Comparison of ENCODE assay signal across 8 cellular contexts in the genomic region with DNA sequence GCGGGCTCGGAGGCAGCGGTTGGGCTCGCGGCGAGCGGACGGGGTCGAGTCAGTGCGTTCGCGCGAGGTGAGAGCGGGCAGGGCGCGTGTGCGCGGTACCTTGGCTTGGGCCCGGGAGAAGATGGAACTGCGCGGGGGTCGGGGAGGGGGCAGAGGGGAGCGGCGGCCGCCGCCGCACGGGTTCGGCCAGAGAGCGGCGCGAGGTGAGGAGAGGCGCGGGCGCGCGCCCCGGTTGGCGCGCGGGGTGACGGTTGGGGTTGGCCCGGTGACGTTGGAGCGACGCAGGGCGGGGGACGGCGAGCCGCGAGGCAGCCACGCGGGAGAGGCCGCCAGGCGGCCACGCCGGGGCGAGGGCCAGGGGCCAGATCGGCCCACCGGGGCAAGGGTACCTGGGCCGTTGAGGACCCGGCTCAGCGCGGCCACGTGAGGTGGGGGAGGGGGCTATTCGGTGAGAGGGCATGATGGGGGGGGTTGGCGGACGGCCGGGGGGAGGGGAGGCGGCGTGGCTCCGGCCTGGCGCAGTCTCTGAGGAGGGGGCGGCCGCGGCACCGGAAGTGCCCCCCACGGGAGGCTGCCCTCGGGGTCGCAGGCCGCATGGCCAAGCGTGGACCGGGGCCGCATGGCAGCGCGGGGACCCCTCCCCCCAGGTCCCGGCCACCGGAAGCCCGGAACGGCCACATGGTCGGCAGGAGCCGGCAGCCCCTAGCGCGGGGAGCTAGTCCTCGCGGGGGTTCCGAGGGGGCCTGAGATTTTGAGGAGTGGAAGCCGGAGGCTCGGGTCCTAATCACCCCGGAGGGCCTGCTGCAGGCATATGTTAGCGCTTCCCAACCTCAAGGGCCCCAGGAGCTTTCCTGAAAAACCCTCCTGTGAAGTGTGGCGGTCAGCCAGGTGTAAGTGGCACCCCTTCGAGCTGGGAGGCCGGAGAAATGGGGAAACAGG. TPM values are rescaled to one million over a fixed set of nuclear protein-coding genes. Genes with fewer than 3 reads are reported as not detected.
DNase-seq lines count a peak whose midpoint lies in the region; ATAC-seq and TF ChIP-seq lines count a peak whose summit lies in the region.

No MANE protein-coding gene starts in this region.

- TF ChIP-seq CTCF in C4-2B (conservative IDR thresholded peaks at IDR 0.05) (no peak), brain microvascular endothelial cell (IDR thresholded peaks at IDR 0.05; ENCODE audit: low read depth, low read length, missing control alignments) (no peak), smooth muscle cell (IDR thresholded peaks at IDR 0.05; ENCODE audit: borderline replicate concordance, insufficient read depth, poor library complexity, severe bottlenecking) (peak; percentile 9)

- WGBS in smooth muscle cell (ENCODE audit: low lambda C conversion rate), result under 1% methylated on average over 60 of the region's 104 CpGs

- H3K27me3 Mint-ChIP-seq in T-helper 1 cell treated with Interleukin-12 subunit alpha and Interleukin-12 subunit beta and Interleukin-4 antibody, amounts not matched to agents 30 μg/mL and 1 μg/mL, for 36 hours (ENCODE audit: low read depth), result peaks cover 4% of the 10 kb centered on the region
- peaks cover 22 to 31% (median 24%) of the 10 kb centered on the region in 3 donors for H3K27me3 Mint-ChIP-seq in immature natural killer cell (ENCODE audit: low read depth in 3 of 3)

- H3K9me3 ChIP-seq in smooth muscle cell (replicated peaks; ENCODE audit: low read depth), result no peaks in the 10 kb centered on the region

- H4K20me1 ChIP-seq in smooth muscle cell (ENCODE audit: low read depth), result peaks cover 52% of the 10 kb centered on the region

- H3K36me3 ChIP-seq in brain microvascular endothelial cell (replicated peaks) (peaks cover 42% of the 10 kb centered on the region), smooth muscle cell (ENCODE audit: low read depth) (peaks cover 4% of the 10 kb centered on the region)

- ATAC-seq in HG02642 (IDR thresholded peaks at IDR 0.05; ENCODE audit: poor library complexity, unreplicated experiment) (peak; percentile 14), HG03159 (IDR thresholded peaks at IDR 0.05; ENCODE audit: unreplicated experiment) (no peak)

- H3K27ac ChIP-seq in C4-2B (peak overlapping the region; percentile 99), brain microvascular endothelial cell (peak overlapping the region; percentile 99), smooth muscle cell (ENCODE audit: low read depth) (peak overlapping the region; percentile 95)

- no peaks in the 10 kb centered on the region for H3K9me3 Mint-ChIP-seq in T-helper 1 cell treated with Interleukin-12 subunit alpha and Interleukin-12 subunit beta and Interleukin-4 antibody, amounts not matched to agents 30 μg/mL and 1 μg/mL, for 36 hours
- H3K9me3 Mint-ChIP-seq in immature natural killer cell, result peaks cover 0 to 2% (median 0%) of the 10 kb centered on the region in 6 donors

- peak overlapping the region; percentile 96 for H3K4me3 Mint-ChIP-seq in T-helper 1 cell treated with Interleukin-12 subunit alpha and Interleukin-12 subunit beta and Interleukin-4 antibody, amounts not matched to agents 30 μg/mL and 1 μg/mL, for 36 hours
- H3K4me3 Mint-ChIP-seq in immature natural killer cell, result peak overlapping the region; percentile 91 to 97 (median 93)

- peaks cover 30% of the 10 kb centered on the region for H3F3A ChIP-seq in smooth muscle cell (ENCODE audit: low read depth)

- H3K36me3 Mint-ChIP-seq in T-helper 1 cell treated with Interleukin-12 subunit alpha and Interleukin-12 subunit beta and Interleukin-4 antibody, amounts not matched to agents 30 μg/mL and 1 μg/mL, for 36 hours (ENCODE audit: low read depth), result peaks cover 40% of the 10 kb centered on the region
- peaks cover 17 to 34% (median 18%) of the 10 kb centered on the region in 3 donors for H3K36me3 Mint-ChIP-seq in immature natural killer cell

- H2AFZ ChIP-seq in smooth muscle cell (ENCODE audit: low read depth), result no peak overlapping the region

- peak overlapping the region; percentile 98 for H3K9ac ChIP-seq in smooth muscle cell (ENCODE audit: low read depth)

- no peaks in the 10 kb centered on the region for H3K27me3 ChIP-seq in brain microvascular endothelial cell (replicated peaks)
- H3K27me3 ChIP-seq in smooth muscle cell (ENCODE audit: low read depth), result no peaks in the 10 kb centered on the region

- DNase-seq in brain microvascular endothelial cell (no peak), immature natural killer cell (peak in 2 of 3 donors; percentile 23 to 35), smooth muscle cell (lab: John Stamatoyannopoulos, UW; ENCODE audit: unreplicated experiment) (no peak), NCI-H2029 treated with DMSO at 0.1 percent for 48 hours (lab: John Stamatoyannopoulos, UW) (no peak)

- H3K27ac Mint-ChIP-seq in T-helper 1 cell treated with Interleukin-12 subunit alpha and Interleukin-12 subunit beta and Interleukin-4 antibody, amounts not matched to agents 30 μg/mL and 1 μg/mL, for 36 hours, result peak overlapping the region; percentile 100
- peak overlapping the region; percentile 96 to 100 (median 99) for H3K27ac Mint-ChIP-seq in immature natural killer cell

- H3K4me1 ChIP-seq in smooth muscle cell (ENCODE audit: low read depth), result peaks cover 10% of the 10 kb centered on the region

- H3K4me2 ChIP-seq in smooth muscle cell, result peak overlapping the region; percentile 99

- in situ Hi-C loops in brain microvascular endothelial cell (cut with HindIII; ENCODE audit: low pct_ligation_motif_present, low sequenced_read_pairs), result no loop called here

- peaks cover 45% of the 10 kb centered on the region for H3K4me1 Mint-ChIP-seq in T-helper 1 cell treated with Interleukin-12 subunit alpha and Interleukin-12 subunit beta and Interleukin-4 antibody, amounts not matched to agents 30 μg/mL and 1 μg/mL, for 36 hours (ENCODE audit: low read depth)
- peaks cover 42 to 49% of the 10 kb centered on the region in 2 donors for H3K4me1 Mint-ChIP-seq in immature natural killer cell

- H3K79me2 ChIP-seq in smooth muscle cell (ENCODE audit: low read depth), result peaks cover 53% of the 10 kb centered on the region

- H3K4me3 ChIP-seq in brain microvascular endothelial cell (ENCODE audit: low read depth, low read length) (peak overlapping the region; percentile 96), smooth muscle cell (peak overlapping the region; percentile 85)

RNA-seq across cellular contexts. Expression of a gene that starts 0.5 kb away (rescaled TPM):
- polyA plus RNA-seq in immature natural killer cell (100 to 1,000 TPM; 235 to 814 (median 797) TPM), smooth muscle cell (797 and 860 TPM in 2 replicates)
- total RNA-seq in smooth muscle cell, result 260 and 323 TPM in 2 replicates

RNA-seq across cellular contexts. Expression of a gene that starts 7.2 kb away (rescaled TPM):
- polyA plus RNA-seq in immature natural killer cell, result 100 to 1,000 TPM; 100 to 129 (median 123) TPM
- 35.2 and 40.3 TPM in 2 replicates for total RNA-seq in smooth muscle cell
- 77.0 and 95.5 TPM in 2 replicates for polyA plus RNA-seq in smooth muscle cell

RNA-seq across cellular contexts. Expression of a gene that starts 13.5 kb away (rescaled TPM):
- not detected for polyA plus RNA-seq in immature natural killer cell
- total RNA-seq in smooth muscle cell, result 0.09 and 1.3 TPM in 2 replicates
- polyA plus RNA-seq in smooth muscle cell, result 0.58 and 1.1 TPM in 2 replicates

RNA-seq across cellular contexts. Expression of a gene that starts 21.2 kb away (rescaled TPM):
- polyA plus RNA-seq in immature natural killer cell (1 to 10 TPM in 2 of 3 donors, under 1 TPM in 1; 0.58 to 2.8 (median 1.4) TPM), smooth muscle cell (5.1 and 9.2 TPM in 2 replicates)
- 8.6 and 23.8 TPM in 2 replicates for total RNA-seq in smooth muscle cell

RNA-seq across cellular contexts. Expression of a gene that starts 26.4 kb away (rescaled TPM):
- polyA plus RNA-seq in immature natural killer cell (under 1 TPM in 1 of 3 donors, not detected in 2; 0.26 TPM), smooth muscle cell (0.11 TPM in 1 of 2 replicates, not detected in the other)
- total RNA-seq in smooth muscle cell, result 0.18 TPM in 1 of 2 replicates, not detected in the other

Comparison
In these comparisons a context has a peak if more than half of its experiments do, and no peak if none do; other contexts are left out.
1. DNase-seq: peak in immature natural killer cell (2 of 3); none in brain microvascular endothelial cell (single experiment), smooth muscle cell (single experiment) and NCI-H2029 treated with DMSO at 0.1 percent for 48 hours (single experiment).
2. Peak in every context shown above with its lines, with median percentiles within 50 percentile points of each other: H3K27ac ChIP-seq.